In the genomic region with DNA sequence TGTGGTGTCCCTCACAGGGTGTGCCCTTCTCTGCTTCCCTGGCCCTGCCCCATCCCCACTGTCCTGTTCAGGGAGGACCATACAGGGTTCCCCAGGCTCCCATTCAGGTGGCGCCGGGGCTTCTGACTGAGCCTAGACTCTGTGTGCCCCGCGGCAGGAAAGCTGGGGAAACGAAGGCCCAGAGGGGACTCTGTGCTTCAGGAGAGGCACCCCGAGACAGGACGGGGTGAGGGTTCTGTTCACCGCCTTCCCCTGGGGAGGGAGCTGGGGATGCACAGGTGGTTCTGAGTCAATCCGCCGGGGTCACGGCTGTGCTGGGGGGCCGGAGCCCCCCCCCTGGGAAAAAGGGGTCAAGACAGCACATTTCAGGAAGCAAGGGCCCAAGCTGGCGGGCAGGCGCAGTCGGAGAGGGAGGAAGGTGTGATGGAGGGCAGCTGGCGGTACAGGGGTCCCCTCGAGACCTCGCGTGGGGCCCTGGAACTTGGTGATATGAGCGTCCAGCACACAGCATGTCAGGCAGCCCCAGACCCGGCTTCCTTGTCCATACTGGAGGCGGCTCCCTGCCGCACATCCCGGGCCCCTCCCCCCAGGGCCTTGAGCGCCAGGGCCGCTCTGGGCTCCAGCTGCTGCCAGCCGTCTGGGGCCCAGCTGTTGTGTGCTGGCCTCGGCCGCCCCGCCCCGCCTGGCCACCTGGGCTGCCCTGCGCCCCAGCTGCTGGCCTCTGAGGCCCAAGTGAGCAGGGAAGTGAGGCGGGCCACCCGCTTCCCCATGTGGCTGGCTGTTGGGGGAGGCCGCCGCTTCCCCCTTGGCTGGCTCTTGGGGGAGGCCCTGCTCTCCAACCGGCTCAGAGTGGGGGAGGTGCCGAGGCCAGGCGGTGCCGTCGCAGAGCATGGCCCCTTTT, we compare ENCODE assay signal across 1 cellular context.
TF ChIP-seq lines count a peak whose summit lies in the region.

No MANE protein-coding gene starts in this region.

TF ChIP-seq in endothelial cell of umbilical vein, 7 proteins besides CTCF, POLR2A, EP300 and RAD21:
- TF ChIP-seq EZH2 (IDR thresholded peaks at IDR 0.05; ENCODE audit: borderline replicate concordance, low read depth, low read length, severe bottlenecking) (peak; percentile 42), POLR2AphosphoS5 (IDR thresholded peaks at IDR 0.05; ENCODE audit: insufficient read depth, low read depth, low read length) (no peak)
